In genomic region chr2:207625014-207625755, GRCh38 we compare ENCODE assay signal across 8 cellular contexts. TPM values are rescaled to one million over a fixed set of nuclear protein-coding genes. Genes with fewer than 3 reads are reported as not detected.
A peak's percentile ranks its signal among the peaks of the same experiment; 100 is the strongest.
DNase-seq lines count a peak whose midpoint lies in the region; TF ChIP-seq lines count a peak whose summit lies in the region.

METTL21A (minus strand) TSS chr2:207625394; CDS start chr2:207624375, 1,019 bp downstream.

- peaks cover 5% of the 10 kb centered on the region for H4K20me1 ChIP-seq in Loucy (ENCODE audit: insufficient read depth, low read length, poor library complexity, severe bottlenecking)
- H4K20me1 ChIP-seq in neural cell (ENCODE audit: insufficient read depth), result no peaks in the 10 kb centered on the region

- H3K27ac ChIP-seq in neural cell (ENCODE audit: low read length) (peak within 1 kb of the TSS; percentile 80), stomach smooth muscle (ENCODE audit: low read length) (peak within 1 kb of the TSS; percentile 80)

- peak within 1 kb of the TSS; percentile 88 for H3K4me3 ChIP-seq in H7 (ENCODE audit: insufficient read depth, low read depth, low read length)
- peak within 1 kb of the TSS; percentile 89 for H3K4me3 ChIP-seq in Loucy (ENCODE audit: low read length, poor library complexity, severe bottlenecking)
- H3K4me3 ChIP-seq in neural cell (ENCODE audit: low read length), result peak within 1 kb of the TSS; percentile 95
- peak within 1 kb of the TSS; percentile 95 to 99 for H3K4me3 ChIP-seq in stomach smooth muscle (ENCODE audit: low read length in 2 of 2)

- DNase-seq in G401 (ENCODE audit: low spot score) (peak; percentile 89), H7 (peak; percentile 95), SHP77 (lab: John Stamatoyannopoulos, UW) (peak; percentile 82 to 92), fibroblast of the conjunctiva (ENCODE audit: low read depth) (peak; percentile 70)
- DNase-seq in activated effector memory CD4-positive, alpha-beta T cell treated with Interleukin-2 at 50 U/mL for 16 hours, result peak; percentile 90

- H3K79me2 ChIP-seq in Loucy (ENCODE audit: insufficient read depth, low read length) (peaks cover 42% of the 10 kb centered on the region), neural cell (replicated peaks; ENCODE audit: insufficient read depth, low read length) (no peaks in the 10 kb centered on the region)

- in situ Hi-C loops in G401 (cut with HindIII; ENCODE audit: low sequenced_read_pairs), result no loop called here

- H3K27me3 ChIP-seq in H7 (ENCODE audit: control insufficient read depth, insufficient read depth, low read length) (no peaks in the 10 kb centered on the region), Loucy (ENCODE audit: insufficient read depth, low read length, poor library complexity, severe bottlenecking) (no peaks in the 10 kb centered on the region), neural cell (ENCODE audit: insufficient read depth, low read depth, low read length) (no peaks in the 10 kb centered on the region), stomach smooth muscle (ENCODE audit: control insufficient read depth in 1 of 2, insufficient read depth in 2 of 2, low read length in 2 of 2) (no peaks in the 10 kb centered on the region)

- peaks cover 7% of the 10 kb centered on the region; the same call in 1 of the 2 replicates for H3F3A ChIP-seq in Loucy (ENCODE audit: low read depth)
- no peaks in the 10 kb centered on the region for H3F3A ChIP-seq in neural cell (ENCODE audit: insufficient read depth, low read length, poor library complexity, severe bottlenecking)

- H3K4me1 ChIP-seq in Loucy (ENCODE audit: insufficient read depth, low read length, poor library complexity, severe bottlenecking), result peaks cover 43% of the 10 kb centered on the region
- peaks cover 15% of the 10 kb centered on the region for H3K4me1 ChIP-seq in stomach smooth muscle (ENCODE audit: control insufficient read depth, insufficient read depth, low read length)

- H2AFZ ChIP-seq in Loucy (ENCODE audit: low read length) (peak within 1 kb of the TSS; percentile 98), neural cell (ENCODE audit: low read depth, low read length) (peak within 1 kb of the TSS; percentile 76)

- H3K36me3 ChIP-seq in H7 (replicated peaks; ENCODE audit: control insufficient read depth, insufficient read depth, low read length) (peaks cover 22% of the 10 kb centered on the region), Loucy (ENCODE audit: insufficient read depth, low read length) (0 out of 2 replicates have a peak, but pooled peaks cover 4% of the 10 kb centered on the region), neural cell (ENCODE audit: insufficient read depth, low read length) (no peaks in the 10 kb centered on the region), stomach smooth muscle (ENCODE audit: control insufficient read depth in 2 of 2, insufficient read depth in 2 of 2, low read length in 2 of 2) (peaks cover 0 to 9% of the 10 kb centered on the region in 2 donors)

- no peaks in the 10 kb centered on the region for H3K9me2 ChIP-seq in Loucy (replicated peaks; ENCODE audit: low read depth, low read length)
- no peaks in the 10 kb centered on the region for H3K9me2 ChIP-seq in neural cell (ENCODE audit: insufficient read depth, low read length)

- H3K9ac ChIP-seq in Loucy (ENCODE audit: low read depth, low read length, poor library complexity, severe bottlenecking), result peak within 1 kb of the TSS; percentile 95
- peak within 1 kb of the TSS; percentile 84 for H3K9ac ChIP-seq in neural cell (ENCODE audit: low read length)
- peak within 1 kb of the TSS; percentile 81 to 91 for H3K9ac ChIP-seq in stomach smooth muscle (ENCODE audit: low read length in 2 of 2)

- TF ChIP-seq CTCF in Loucy (conservative IDR thresholded peaks at IDR 0.05; ENCODE audit: low read length) (peak; percentile 37), neural cell (IDR thresholded peaks at IDR 0.05; ENCODE audit: poor library complexity, severe bottlenecking) (peak; percentile 72)

- TF ChIP-seq RAD21 in neural cell (conservative IDR thresholded peaks at IDR 0.05), result peak; percentile 40

- H3K4me2 ChIP-seq in Loucy (ENCODE audit: low read depth, low read length, poor library complexity, severe bottlenecking) (peak within 1 kb of the TSS; percentile 82), neural cell (ENCODE audit: low read length) (peak within 1 kb of the TSS; percentile 91)

- peak; percentile 31 for TF ChIP-seq EP300 in neural cell (conservative IDR thresholded peaks at IDR 0.05; ENCODE audit: poor library complexity, severe bottlenecking)

- no peaks in the 10 kb centered on the region for H3K9me3 ChIP-seq in Loucy (ENCODE audit: insufficient read depth, low read depth, low read length)
- no peaks in the 10 kb centered on the region for H3K9me3 ChIP-seq in neural cell (ENCODE audit: low read length)
- H3K9me3 ChIP-seq in stomach smooth muscle (ENCODE audit: control insufficient read depth in 2 of 2, low read length in 2 of 2), result no peaks in the 10 kb centered on the region

TF ChIP-seq in neural cell, 6 proteins besides CTCF, POLR2A, EP300 and RAD21:
- peak; percentile 37 for TF ChIP-seq TAF1 (IDR thresholded peaks at IDR 0.05; ENCODE audit: low read depth)
- peak; percentile 34 for TF ChIP-seq SMC3 (conservative IDR thresholded peaks at IDR 0.05; ENCODE audit: poor library complexity)
- peak; percentile 98 for TF ChIP-seq MXI1 (conservative IDR thresholded peaks at IDR 0.05; ENCODE audit: poor library complexity, severe bottlenecking)
- TF ChIP-seq POLR2AphosphoS5 (IDR thresholded peaks at IDR 0.05), result peak; percentile 47
- TF ChIP-seq, protein P1, sequence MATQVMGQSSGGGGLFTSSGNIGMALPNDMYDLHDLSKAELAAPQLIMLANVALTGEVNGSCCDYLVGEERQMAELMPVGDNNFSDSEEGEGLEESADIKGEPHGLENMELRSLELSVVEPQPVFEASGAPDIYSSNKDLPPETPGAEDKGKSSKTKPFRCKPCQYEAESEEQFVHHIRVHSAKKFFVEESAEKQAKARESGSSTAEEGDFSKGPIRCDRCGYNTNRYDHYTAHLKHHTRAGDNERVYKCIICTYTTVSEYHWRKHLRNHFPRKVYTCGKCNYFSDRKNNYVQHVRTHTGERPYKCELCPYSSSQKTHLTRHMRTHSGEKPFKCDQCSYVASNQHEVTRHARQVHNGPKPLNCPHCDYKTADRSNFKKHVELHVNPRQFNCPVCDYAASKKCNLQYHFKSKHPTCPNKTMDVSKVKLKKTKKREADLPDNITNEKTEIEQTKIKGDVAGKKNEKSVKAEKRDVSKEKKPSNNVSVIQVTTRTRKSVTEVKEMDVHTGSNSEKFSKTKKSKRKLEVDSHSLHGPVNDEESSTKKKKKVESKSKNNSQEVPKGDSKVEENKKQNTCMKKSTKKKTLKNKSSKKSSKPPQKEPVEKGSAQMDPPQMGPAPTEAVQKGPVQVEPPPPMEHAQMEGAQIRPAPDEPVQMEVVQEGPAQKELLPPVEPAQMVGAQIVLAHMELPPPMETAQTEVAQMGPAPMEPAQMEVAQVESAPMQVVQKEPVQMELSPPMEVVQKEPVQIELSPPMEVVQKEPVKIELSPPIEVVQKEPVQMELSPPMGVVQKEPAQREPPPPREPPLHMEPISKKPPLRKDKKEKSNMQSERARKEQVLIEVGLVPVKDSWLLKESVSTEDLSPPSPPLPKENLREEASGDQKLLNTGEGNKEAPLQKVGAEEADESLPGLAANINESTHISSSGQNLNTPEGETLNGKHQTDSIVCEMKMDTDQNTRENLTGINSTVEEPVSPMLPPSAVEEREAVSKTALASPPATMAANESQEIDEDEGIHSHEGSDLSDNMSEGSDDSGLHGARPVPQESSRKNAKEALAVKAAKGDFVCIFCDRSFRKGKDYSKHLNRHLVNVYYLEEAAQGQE (IDR thresholded peaks at IDR 0.05; ENCODE audit: borderline replicate concordance), result no peak
- no peak for TF ChIP-seq EZH2 (IDR thresholded peaks at IDR 0.05; ENCODE audit: borderline replicate concordance, insufficient read depth, low read length, poor library complexity, severe bottlenecking)

RNA-seq across cellular contexts. Expression of gene METTL21A, which starts in this region (rescaled TPM):
- total RNA-seq in G401 (2014; rRNA removed; shearing (Covaris generic)), result 72.0 and 73.8 TPM in 2 replicates
- total RNA-seq in H7 (2014; rRNA removed; shearing (Covaris generic)), result 52.2 and 53.1 TPM in 2 replicates
- polyA plus RNA-seq in neural cell, result 37.1 and 40.8 TPM in 2 replicates
- 20.8 and 28.5 TPM in 2 replicates for polyA minus RNA-seq in neural cell

Comparison
In these comparisons a context has a peak if more than half of its experiments do, and no peak if none do; other contexts are left out.
1. Peak in every context shown above with its lines: DNase-seq, H3K4me3 ChIP-seq and H3K27ac ChIP-seq.